ENCODE assay signal across 9 cellular contexts in the genomic region with DNA sequence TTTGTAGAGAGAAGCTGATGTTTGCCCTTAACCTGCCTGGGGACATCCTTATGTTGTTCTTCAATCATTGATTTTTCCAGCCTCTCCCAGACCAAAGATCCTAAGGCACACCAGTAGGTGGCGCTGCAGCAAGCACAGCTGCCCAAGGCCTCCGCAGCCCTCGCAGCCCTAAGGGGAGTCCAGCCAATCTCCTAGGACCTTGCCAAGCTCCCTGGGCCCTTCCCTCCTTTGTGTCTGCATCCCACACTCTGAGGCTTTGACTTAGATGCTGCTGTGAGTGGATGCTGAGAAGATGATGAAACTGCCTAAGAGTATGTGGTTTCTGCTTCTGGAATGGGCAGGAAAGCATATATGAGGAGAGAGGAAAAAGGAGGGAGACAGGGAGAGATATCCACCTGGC. TPM values are rescaled to one million over a fixed set of nuclear protein-coding genes. Genes with fewer than 3 reads are reported as not detected.
DNase-seq lines count a peak whose midpoint lies in the region; ATAC-seq and TF ChIP-seq lines count a peak whose summit lies in the region.
"Had no signal": no experiment of that assay in that cellular context is flagged by ENCODE, and none has a peak within 500 bp of the region (broad histone marks: within the 10 kb centered on the region; RNA-seq: fewer than 3 reads in every experiment).

No MANE protein-coding gene starts in this region.

- H3K36me3 ChIP-seq in OCI-LY1 (ENCODE audit: insufficient read depth, low read length): no peaks in the 10 kb centered on the region

- DNase-seq in activated T-cell treated with anti-CD3 and anti-CD28 coated beads, Interleukin-2, amount 50 U/mL, for 72 hours: peak; percentile 3 to 24
- DNase-seq in activated T-cell treated with anti-CD3 and anti-CD28 coated beads for 4 hours (no peak), epithelial cell of proximal tubule (ENCODE audit: low read depth) (no peak), occipital lobe (lab: John Stamatoyannopoulos, UW) (peak; percentile 20)
- no peak for DNase-seq in effector CD8-positive, alpha-beta T cell (lab: John Stamatoyannopoulos, UW)

- no peak overlapping the region for H3K27ac Mint-ChIP-seq in activated T-cell treated with anti-CD3 and anti-CD28 coated beads, Interleukin-2, amount 50 U/mL, for 72 hours
- H3K27ac Mint-ChIP-seq: activated naive CD4-positive, alpha-beta T cell treated with anti-CD3 and anti-CD28 coated beads, Interleukin-2, amount 50 U/mL, for 72 hours had no signal

- H3K27me3 ChIP-seq in OCI-LY1 (ENCODE audit: insufficient read depth, low read length): no peaks in the 10 kb centered on the region

- H3K4me3 ChIP-seq in OCI-LY1 (ENCODE audit: low read depth, low read length, poor library complexity, severe bottlenecking) (no peak overlapping the region), epithelial cell of proximal tubule (ENCODE audit: low read depth, low read length) (no peak overlapping the region)

- no peak overlapping the region for H3K9ac ChIP-seq in OCI-LY1 (ENCODE audit: low read length)

- no peak overlapping the region for H2AFZ ChIP-seq in OCI-LY1 (ENCODE audit: low read length)

- ATAC-seq in activated T-cell treated with anti-CD3 and anti-CD28 coated beads, Interleukin-2, amount 50 U/mL, for 72 hours (replicated peaks in 1 of 2): no peak
- no peak for ATAC-seq in GM18870 (IDR thresholded peaks at IDR 0.05; ENCODE audit: unreplicated experiment)
- no peak for ATAC-seq in GM19467 (IDR thresholded peaks at IDR 0.05; ENCODE audit: unreplicated experiment)

- H3K79me2 ChIP-seq in OCI-LY1 (ENCODE audit: insufficient read depth, low read length): no peaks in the 10 kb centered on the region

- no peaks in the 10 kb centered on the region for H3K4me1 ChIP-seq in OCI-LY1 (ENCODE audit: insufficient read depth, low read length, severe bottlenecking)

- H3K9me2 ChIP-seq in OCI-LY1 (ENCODE audit: low read depth, low read length): no peaks in the 10 kb centered on the region

- H3K36me3 Mint-ChIP-seq in activated T-cell treated with anti-CD3 and anti-CD28 coated beads, Interleukin-2, amount 50 U/mL, for 72 hours (ENCODE audit: insufficient read depth in 2 of 2): no peaks in the 10 kb centered on the region
- H3K36me3 Mint-ChIP-seq: activated naive CD4-positive, alpha-beta T cell treated with anti-CD3 and anti-CD28 coated beads, Interleukin-2, amount 50 U/mL, for 72 hours had no signal

- H4K20me1 ChIP-seq in OCI-LY1 (ENCODE audit: insufficient read depth, low read length): no peaks in the 10 kb centered on the region

- no peaks in the 10 kb centered on the region for H3F3A ChIP-seq in OCI-LY1 (ENCODE audit: insufficient read depth, low read length)

- H3K4me3 Mint-ChIP-seq in activated T-cell treated with anti-CD3 and anti-CD28 coated beads, Interleukin-2, amount 50 U/mL, for 72 hours: no peak overlapping the region

- no peaks in the 10 kb centered on the region for H3K9me3 Mint-ChIP-seq in activated T-cell treated with anti-CD3 and anti-CD28 coated beads, Interleukin-2, amount 50 U/mL, for 72 hours
- H3K9me3 Mint-ChIP-seq: activated naive CD4-positive, alpha-beta T cell treated with anti-CD3 and anti-CD28 coated beads, Interleukin-2, amount 50 U/mL, for 72 hours had no signal

- no peak overlapping the region for H3K27ac ChIP-seq in OCI-LY1 (ENCODE audit: low read depth, low read length, poor library complexity, severe bottlenecking)

- H3K9me3 ChIP-seq in OCI-LY1 (ENCODE audit: low read length): no peaks in the 10 kb centered on the region

- H3K27me3 Mint-ChIP-seq in activated T-cell treated with anti-CD3 and anti-CD28 coated beads, Interleukin-2, amount 50 U/mL, for 72 hours (ENCODE audit: low read depth): peaks cover 51% of the 10 kb centered on the region

- H3K4me1 Mint-ChIP-seq in activated T-cell treated with anti-CD3 and anti-CD28 coated beads, Interleukin-2, amount 50 U/mL, for 72 hours (ENCODE audit: low read depth): no peaks in the 10 kb centered on the region

- TF ChIP-seq CTCF in OCI-LY1 (IDR thresholded peaks at IDR 0.05; ENCODE audit: low read length) (peak; percentile 58; the same call in 1 of the 2 replicates), epithelial cell of proximal tubule (conservative IDR thresholded peaks at IDR 0.05; ENCODE audit: low read depth, low read length) (peak; percentile 97)

- H3K4me2 ChIP-seq in OCI-LY1 (ENCODE audit: low read length): no peak overlapping the region

RNA-seq across cellular contexts. Expression of gene SPACA3, which starts 47.1 kb away (rescaled TPM):
- not detected for total RNA-seq in activated T-cell treated with anti-CD3 and anti-CD28 coated beads, Interleukin-2, amount 50 U/mL, for 72 hours
- total RNA-seq in epithelial cell of proximal tubule: not detected in 2 replicates
- total RNA-seq in occipital lobe: not detected
- total RNA-seq: activated naive CD4-positive, alpha-beta T cell treated with anti-CD3 and anti-CD28 coated beads, Interleukin-2, amount 50 U/mL, for 72 hours had no signal

Comparison
In these comparisons a context has a peak if more than half of its experiments do, and no peak if none do; other contexts are left out.
1. DNase-seq: peak in activated T-cell treated with anti-CD3 and anti-CD28 coated beads, Interleukin-2, amount 50 U/mL, for 72 hours (2 of 2) and occipital lobe (single experiment); none in activated T-cell treated with anti-CD3 and anti-CD28 coated beads for 4 hours (single experiment), epithelial cell of proximal tubule (single experiment) and effector CD8-positive, alpha-beta T cell (single experiment).